28 cellular contexts compared by ENCODE assay signal in the genomic region with DNA sequence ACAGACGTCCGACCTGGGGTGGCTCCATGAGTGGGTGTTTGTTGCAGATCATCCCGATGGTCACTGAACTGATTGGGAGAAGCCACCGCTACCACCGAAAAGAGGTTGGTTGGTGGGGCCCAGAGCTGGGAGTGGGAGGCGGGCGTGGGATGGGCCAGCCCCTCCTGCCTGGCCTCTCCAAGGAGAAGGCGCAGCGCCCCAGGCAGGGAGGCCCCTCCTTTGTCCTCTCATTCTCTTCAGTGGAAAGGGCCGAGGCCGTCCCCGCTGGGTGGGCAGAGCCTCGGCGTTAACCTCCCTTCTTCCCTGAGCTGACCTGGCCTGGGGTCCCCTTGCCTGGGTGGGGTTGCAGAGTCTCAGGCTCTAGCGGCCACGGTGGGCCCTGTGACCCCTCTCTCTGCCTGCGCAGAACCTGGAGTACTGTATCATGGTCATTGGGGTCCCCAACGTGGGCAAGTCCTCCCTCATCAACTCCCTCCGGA. TPM values are rescaled to one million over a fixed set of nuclear protein-coding genes. Genes with fewer than 3 reads are reported as not detected.
DNase-seq lines count a peak whose midpoint lies in the region; ATAC-seq, FAIRE-seq and TF ChIP-seq lines count a peak whose summit lies in the region.
"Had no signal": no experiment of that assay in that cellular context is flagged by ENCODE, and none has a peak within 500 bp of the region (broad histone marks: within the 10 kb centered on the region; RNA-seq: fewer than 3 reads in every experiment).

No MANE protein-coding gene starts in this region.

- H3K9me2 ChIP-seq in hepatocyte (replicated peaks; ENCODE audit: insufficient read depth): no peaks in the 10 kb centered on the region

- peak overlapping the region; percentile 26 for H4K12ac ChIP-seq in trophoblast cell (ENCODE audit: low read depth, low read length)

- no peak overlapping the region for H2AK5ac ChIP-seq in trophoblast cell (ENCODE audit: low read length)

- H3K18ac ChIP-seq in trophoblast cell (ENCODE audit: low read length): no peak overlapping the region

- FAIRE-seq in kidney (lab: Jason Lieb, UNC): no peak
- FAIRE-seq: GM12878, HTR-8/SVneo, RCC 7860 had no signal

- peaks cover 4% of the 10 kb centered on the region for H3K79me1 ChIP-seq in trophoblast cell (ENCODE audit: low read length)

- no CpG with 5 or more reads among the region's 19 CpGs for WGBS in trophoblast cell (ENCODE audit: extremely low coverage, insufficient coverage, insufficient read length)
- WGBS in hepatocyte (ENCODE audit: low lambda C conversion rate, missing lambda C conversion rate): 99% methylated on average over 18 of the region's 19 CpGs

- no peak overlapping the region for H3K23ac ChIP-seq in trophoblast cell (ENCODE audit: low read length)

- H3K36me3 ChIP-seq in kidney (ENCODE audit: control insufficient read depth in 1 of 2, insufficient read depth in 2 of 2, low read length in 2 of 2) (peaks cover 24 to 33% of the 10 kb centered on the region in 2 donors), trophoblast cell (ENCODE audit: control insufficient read depth in 1 of 2, insufficient read depth in 2 of 2, low read length in 2 of 2) (peaks cover 47 to 74% of the 10 kb centered on the region in 2 experiments), upper lobe of right lung (peaks cover 77% of the 10 kb centered on the region), hepatocyte (replicated peaks; ENCODE audit: insufficient read depth, low read depth) (no peaks in the 10 kb centered on the region)

- no peak for TF ChIP-seq CTCF in kidney (IDR thresholded peaks at IDR 0.05; ENCODE audit: borderline replicate concordance, extremely low read depth, insufficient read depth)
- no peak for TF ChIP-seq CTCF in upper lobe of right lung (IDR thresholded peaks at IDR 0.05)
- TF ChIP-seq CTCF in hepatocyte (IDR thresholded peaks at IDR 0.05; ENCODE audit: poor library complexity): no peak

- H3K4me3 ChIP-seq in kidney (ENCODE audit: low read length in 2 of 2) (no peak overlapping the region), trophoblast cell (ENCODE audit: low read depth, low read length) (no peak overlapping the region), upper lobe of right lung (no peak overlapping the region), hepatocyte (no peak overlapping the region)
- H3K4me3 ChIP-seq: BLaER1 treated with 17β-estradiol and CSF1 and Interleukin-3, amounts not matched to agents 10 nM and 100 nM; GM12878; GM23248; HAP-1; SJSA1 had no signal

- H3K27me3 ChIP-seq in trophoblast cell (ENCODE audit: insufficient read depth, low read length) (no peaks in the 10 kb centered on the region), upper lobe of right lung (no peaks in the 10 kb centered on the region), hepatocyte (no peaks in the 10 kb centered on the region)
- H3K27me3 ChIP-seq: BLaER1 treated with 17β-estradiol and CSF1 and Interleukin-3, amounts not matched to agents 10 nM and 100 nM; SJSA1 had no signal

- no peak overlapping the region for H2BK120ac ChIP-seq in trophoblast cell (ENCODE audit: insufficient read depth, low read length, poor library complexity)

- H2BK12ac ChIP-seq in trophoblast cell (ENCODE audit: low read length): no peak overlapping the region

- no peak overlapping the region for H3K27ac ChIP-seq in kidney (ENCODE audit: low read depth in 2 of 2, low read length in 2 of 2)
- H3K27ac ChIP-seq in trophoblast cell (ENCODE audit: low read depth, low read length): no peak overlapping the region
- H3K27ac ChIP-seq in upper lobe of right lung: no peak overlapping the region
- H3K27ac ChIP-seq in hepatocyte: no peak overlapping the region
- H3K27ac ChIP-seq: 22Rv1, GM23248, SJSA1 had no signal

- no peaks in the 10 kb centered on the region for H4K20me1 ChIP-seq in hepatocyte (ENCODE audit: insufficient read depth, poor library complexity, severe bottlenecking)

- no peak overlapping the region for H3K14ac ChIP-seq in trophoblast cell (ENCODE audit: low read length)

- no peak overlapping the region for H3K4ac ChIP-seq in trophoblast cell (ENCODE audit: low read depth, low read length)

- H3K4me1 ChIP-seq in kidney (ENCODE audit: control insufficient read depth in 1 of 2, insufficient read depth in 1 of 2, low read depth in 1 of 2, low read length in 2 of 2) (peaks cover 3 to 8% of the 10 kb centered on the region in 2 donors), trophoblast cell (ENCODE audit: control insufficient read depth in 1 of 2, insufficient read depth in 2 of 2, low read length in 2 of 2) (peaks cover 3 to 4% of the 10 kb centered on the region in 2 experiments), upper lobe of right lung (peaks cover 6% of the 10 kb centered on the region), hepatocyte (ENCODE audit: insufficient read depth) (peaks cover 8% of the 10 kb centered on the region)
- H3K4me1 ChIP-seq: HAP-1 had no signal

- H2AFZ ChIP-seq in trophoblast cell (ENCODE audit: insufficient read depth, low read length, poor library complexity): no peak overlapping the region
- no peak overlapping the region for H2AFZ ChIP-seq in hepatocyte
- H2AFZ ChIP-seq: GM23248 had no signal

- H4K8ac ChIP-seq in trophoblast cell (ENCODE audit: low read depth, low read length): no peak overlapping the region

- no peak overlapping the region for H3K4me2 ChIP-seq in trophoblast cell (ENCODE audit: low read length)
- H3K4me2 ChIP-seq in hepatocyte: no peak overlapping the region
- H3K4me2 ChIP-seq: BLaER1 treated with 17β-estradiol and CSF1 and Interleukin-3, amounts not matched to agents 10 nM and 100 nM had no signal

- peak; percentile 48 for DNase-seq in activated CD8-positive, alpha-beta memory T cell treated with anti-CD3 and anti-CD28 coated beads for 24 hours
- DNase-seq in activated CD8-positive, alpha-beta memory T cell treated with anti-CD3 and anti-CD28 coated beads, Interleukin-2, amount 50 U/mL, for 4 hours: no peak
- peak; percentile 64 for DNase-seq in kidney
- DNase-seq in trophoblast cell: no peak
- DNase-seq in upper lobe of right lung: peak; percentile 56
- DNase-seq in hepatocyte (ENCODE audit: low spot score): no peak
- DNase-seq in DMS79 treated with DMSO at 0.1 percent for 48 hours (lab: John Stamatoyannopoulos, UW): no peak
- DNase-seq in AG20443 (ENCODE audit: low spot score): no peak
- DNase-seq: ACHN, Caco-2, DMS 273 treated with DMSO at 0.1 percent for 48 hours, DND-41, GM23248, IMR-90, NCI-H1105, NCI-H2081 treated with DMSO at 0.1 percent for 48 hours, NCI-H2171 treated with DMSO at 0.1 percent for 48 hours, NCI-H524 treated with DMSO at 0.1 percent for 48 hours had no signal

- intact Hi-C loops in kidney (cut with DNase I): no loop called here
- intact Hi-C loops in upper lobe of right lung (cut with DNase I): no loop called here

- no peak for ATAC-seq in upper lobe of right lung
- ATAC-seq: GM12878, Right ventricle myocardium inferior had no signal

- H3K9me3 ChIP-seq in kidney (ENCODE audit: control insufficient read depth in 1 of 2, low read length in 2 of 2): no peaks in the 10 kb centered on the region
- H3K9me3 ChIP-seq in trophoblast cell (ENCODE audit: insufficient read depth, low read depth, low read length): peaks cover 5% of the 10 kb centered on the region
- H3K9me3 ChIP-seq in upper lobe of right lung: no peaks in the 10 kb centered on the region
- H3K9me3 ChIP-seq in hepatocyte (ENCODE audit: low read depth): no peaks in the 10 kb centered on the region
- H3K9me3 ChIP-seq: BLaER1 treated with 17β-estradiol and CSF1 and Interleukin-3, amounts not matched to agents 10 nM and 100 nM; Caco-2; HAP-1; SJSA1 had no signal

- H3K9ac ChIP-seq in kidney (ENCODE audit: low read length in 2 of 2) (no peak overlapping the region), trophoblast cell (ENCODE audit: low read length) (no peak overlapping the region)
- H3K9ac ChIP-seq: GM23248 had no signal

- no peak overlapping the region for H2BK5ac ChIP-seq in trophoblast cell (ENCODE audit: low read depth, low read length, poor library complexity)

- peaks cover 8% of the 10 kb centered on the region for H3K79me2 ChIP-seq in trophoblast cell (ENCODE audit: control insufficient read depth, insufficient read depth, low read length, poor library complexity)
- H3K79me2 ChIP-seq in hepatocyte: peaks cover 47% of the 10 kb centered on the region

- no peak overlapping the region for H4K91ac ChIP-seq in trophoblast cell (ENCODE audit: low read depth, low read length)

RNA-seq across cellular contexts. Expression of gene MTG1, which starts 5.2 kb away (rescaled TPM):
- total RNA-seq in kidney (51.1 TPM), upper lobe of right lung (33.0 TPM), hepatocyte (53.2 and 57.0 TPM in 2 replicates)
- polyA plus RNA-seq in kidney (ENCODE audit: insufficient read depth, low read depth, low replicate concordance) (68.5 TPM), hepatocyte (154 and 180 TPM in 2 replicates)
- 38.2 and 40.1 TPM in 2 replicates for polyA plus RNA-seq in trophoblast cell (2013)

RNA-seq across cellular contexts. Expression of gene PAOX, which starts 20.1 kb away (rescaled TPM):
- 7.0 TPM for total RNA-seq in kidney
- polyA plus RNA-seq in kidney (ENCODE audit: insufficient read depth, low read depth, low replicate concordance): 14.4 TPM
- polyA plus RNA-seq in trophoblast cell (2013): 2.7 and 2.8 TPM in 2 replicates
- total RNA-seq in upper lobe of right lung: 6.0 TPM
- 11.5 and 12.7 TPM in 2 replicates for total RNA-seq in hepatocyte
- 19.6 and 27.6 TPM in 2 replicates for polyA plus RNA-seq in hepatocyte

RNA-seq across cellular contexts. Expression of gene SPRN, which starts 25.3 kb away (rescaled TPM):
- total RNA-seq in kidney (not detected), upper lobe of right lung (not detected), hepatocyte (0.28 and 0.97 TPM in 2 replicates)
- polyA plus RNA-seq in kidney (ENCODE audit: insufficient read depth, low read depth, low replicate concordance) (not detected), hepatocyte (2.6 and 2.7 TPM in 2 replicates)
- 0.01 TPM in 1 of 2 replicates, not detected in the other for polyA plus RNA-seq in trophoblast cell (2013)
- total RNA-seq: Caco-2; CD4-positive, alpha-beta memory T cell; GM12878; OCI-LY7; Right ventricle myocardium inferior; SJSA1 had no signal

RNA-seq across cellular contexts. Expression of gene ECHS1, which starts 26.0 kb away (rescaled TPM):
- 85.6 TPM for total RNA-seq in kidney
- polyA plus RNA-seq in kidney (ENCODE audit: insufficient read depth, low read depth, low replicate concordance): 599 TPM
- 64.0 and 65.2 TPM in 2 replicates for polyA plus RNA-seq in trophoblast cell (2013)
- total RNA-seq in upper lobe of right lung: 55.8 TPM
- 146 TPM in 2 replicates for total RNA-seq in hepatocyte
- 167 and 204 TPM in 2 replicates for polyA plus RNA-seq in hepatocyte

RNA-seq across cellular contexts. Expression of gene FUOM, which starts 41.3 kb away (rescaled TPM):
- 17.5 TPM for total RNA-seq in kidney
- polyA plus RNA-seq in kidney (ENCODE audit: insufficient read depth, low read depth, low replicate concordance): 118 TPM
- 18.2 and 20.6 TPM in 2 replicates for polyA plus RNA-seq in trophoblast cell (2013)
- 21.2 TPM for total RNA-seq in upper lobe of right lung
- total RNA-seq in hepatocyte: 17.3 and 34.6 TPM in 2 replicates
- 31.1 and 35.0 TPM in 2 replicates for polyA plus RNA-seq in hepatocyte

Comparison
In these comparisons a context has a peak if more than half of its experiments do, and no peak if none do; other contexts are left out.
1. DNase-seq: peak in activated CD8-positive, alpha-beta memory T cell treated with anti-CD3 and anti-CD28 coated beads for 24 hours (single experiment), kidney (single experiment) and upper lobe of right lung (single experiment); none in activated CD8-positive, alpha-beta memory T cell treated with anti-CD3 and anti-CD28 coated beads, Interleukin-2, amount 50 U/mL, for 4 hours (single experiment), trophoblast cell (0 of 2), hepatocyte (single experiment), DMS79 treated with DMSO at 0.1 percent for 48 hours (single experiment) and AG20443 (single experiment).